ENCODE assay signal across 1 cellular context in genomic region chr22:44172370-44173108, GRCh38.
TF ChIP-seq lines count a peak whose summit lies in the region.

No MANE protein-coding gene starts in this region.

TF ChIP-seq in K562, 482 proteins besides CTCF, POLR2A, EP300 and RAD21 (continued from another document):
- TF ChIP-seq ZNF197 (CRISPR knock-in tag; IDR thresholded peaks at IDR 0.05; ENCODE audit: low read depth) (no peak), CREM (IDR thresholded peaks at IDR 0.05; ENCODE audit: low read depth) (0 out of 2 replicates have a peak, but pooled peaks have one; percentile 32)
